ENCODE assay signal across 8 cellular contexts in genomic region chr1:213070399-213070798, GRCh38. TPM values are rescaled to one million over a fixed set of nuclear protein-coding genes. Genes with fewer than 3 reads are reported as not detected.
DNase-seq lines count a peak whose midpoint lies in the region; ATAC-seq and TF ChIP-seq lines count a peak whose summit lies in the region.

No MANE protein-coding gene starts in this region.

- no peak overlapping the region for H3K4me2 ChIP-seq in smooth muscle cell

- H3K27me3 ChIP-seq in smooth muscle cell (ENCODE audit: low read depth) = no peaks in the 10 kb centered on the region

- no peak overlapping the region for H3K9ac ChIP-seq in smooth muscle cell (ENCODE audit: low read depth)

- H2AFZ ChIP-seq in smooth muscle cell (ENCODE audit: low read depth) = no peak overlapping the region

- peaks cover 83% of the 10 kb centered on the region for H4K20me1 ChIP-seq in smooth muscle cell (ENCODE audit: low read depth)

- no peaks in the 10 kb centered on the region for H3K9me3 ChIP-seq in smooth muscle cell (replicated peaks; ENCODE audit: low read depth)

- no peaks in the 10 kb centered on the region for H3K36me3 ChIP-seq in smooth muscle cell (ENCODE audit: low read depth)

- peak; percentile 48 for TF ChIP-seq CTCF in GM10266 (IDR thresholded peaks at IDR 0.05; ENCODE audit: control insufficient read depth, insufficient read depth, low read depth, missing control alignments)
- TF ChIP-seq CTCF in RWPE1 (conservative IDR thresholded peaks at IDR 0.05; ENCODE audit: low read depth) = peak; percentile 51
- peak; percentile 44 for TF ChIP-seq CTCF in fibroblast of pulmonary artery (IDR thresholded peaks at IDR 0.05; ENCODE audit: low read length, missing control alignments)
- TF ChIP-seq CTCF in smooth muscle cell (IDR thresholded peaks at IDR 0.05; ENCODE audit: borderline replicate concordance, insufficient read depth, poor library complexity, severe bottlenecking) = no peak

- no peaks in the 10 kb centered on the region for H3K4me1 ChIP-seq in smooth muscle cell (ENCODE audit: low read depth)

- POLR2A ChIA-PET in RWPE1 (lab: Yijun Ruan, JAX; ENCODE audit: low non-redundant PET) = no interaction called here

- ATAC-seq in GM19468 (IDR thresholded peaks at IDR 0.05; ENCODE audit: extremely low read depth, unreplicated experiment) (peak; percentile 93), HG03439 (IDR thresholded peaks at IDR 0.05; ENCODE audit: unreplicated experiment) (peak; percentile 89)

- peaks cover 2% of the 10 kb centered on the region for H3F3A ChIP-seq in smooth muscle cell (ENCODE audit: low read depth)

- 75% methylated on average over 2 of the region's 2 CpGs for WGBS in smooth muscle cell (ENCODE audit: low lambda C conversion rate)

- H3K4me3 ChIP-seq in fibroblast of pulmonary artery (replicated peaks; ENCODE audit: low read depth, low read length) (peak overlapping the region; percentile 28), smooth muscle cell (no peak overlapping the region)

- DNase-seq in GM10266 (ENCODE audit: extremely low spot score) (peak; percentile 47), RWPE1 (ENCODE audit: low spot score) (peak; percentile 41), fibroblast of pulmonary artery (ENCODE audit: low read depth) (peak; percentile 83), smooth muscle cell (lab: John Stamatoyannopoulos, UW; ENCODE audit: unreplicated experiment) (no peak), activated gamma-delta T cell (lab: John Stamatoyannopoulos, UW) (no peak), NCI-H2171 (lab: John Stamatoyannopoulos, UW) (no peak)

- H3K27ac ChIP-seq in RWPE1 (no peak overlapping the region), smooth muscle cell (ENCODE audit: low read depth) (no peak overlapping the region)

- CTCF ChIA-PET in RWPE1 (lab: Yijun Ruan, JAX) = interaction anchor here (0.6 to 1.2 kb wide), 7 partner anchors 9 to 550 kb away, joined by 3 to 5 read pairs (median 3); no protein-coding TSS in a partner anchor

- H3K79me2 ChIP-seq in smooth muscle cell (ENCODE audit: low read depth) = peaks cover 87% of the 10 kb centered on the region

RNA-seq across cellular contexts. Expression of gene RPS6KC1, which starts 19.4 kb away (rescaled TPM):
- total RNA-seq in smooth muscle cell = 30.8 and 35.9 TPM in 2 replicates
- 17.6 and 18.7 TPM in 2 replicates for polyA plus RNA-seq in smooth muscle cell

RNA-seq across cellular contexts. Expression of gene ANGEL2, which starts 54.7 kb away (rescaled TPM):
- total RNA-seq in smooth muscle cell = 29.7 and 34.7 TPM in 2 replicates
- 13.1 and 14.9 TPM in 2 replicates for polyA plus RNA-seq in smooth muscle cell

Comparison
In these comparisons a context has a peak if more than half of its experiments do, and no peak if none do; other contexts are left out.
1. DNase-seq: peak in GM10266 (single experiment), RWPE1 (single experiment) and fibroblast of pulmonary artery (single experiment); none in smooth muscle cell (single experiment), activated gamma-delta T cell (single experiment) and NCI-H2171 (single experiment).